Comparison of ENCODE assay signal across 2 cellular contexts in genomic region chr13:53013113-53013512, GRCh38.
TF ChIP-seq lines count a peak whose summit lies in the region.

No MANE protein-coding gene starts in this region.

TF ChIP-seq in GM23338, 12 proteins besides CTCF, POLR2A, EP300 and RAD21:
- no peak for TF ChIP-seq REST (IDR thresholded peaks at IDR 0.05; ENCODE audit: unreplicated experiment)
- TF ChIP-seq ZNF114 (CRISPR knock-in tag; IDR thresholded peaks at IDR 0.05), result no peak
- no peak for TF ChIP-seq NANOG (IDR thresholded peaks at IDR 0.05; ENCODE audit: borderline replicate concordance)
- TF ChIP-seq CREB1 (CRISPR knock-in tag; IDR thresholded peaks at IDR 0.05; ENCODE audit: low read depth), result no peak
- TF ChIP-seq POLR2AphosphoS5 (IDR thresholded peaks at IDR 0.05; ENCODE audit: low read depth), result no peak
- no peak for TF ChIP-seq EZH2phosphoT487 (IDR thresholded peaks at IDR 0.05; ENCODE audit: unreplicated experiment)
- TF ChIP-seq JUNB (IDR thresholded peaks at IDR 0.05; ENCODE audit: unreplicated experiment), result no peak
- TF ChIP-seq ETS1 (IDR thresholded peaks at IDR 0.05), result no peak

TF ChIP-seq in WTC11, 78 proteins besides CTCF, POLR2A, EP300 and RAD21 (continued from another document):
- no peak for TF ChIP-seq ATF6 (CRISPR knock-in tag; IDR thresholded peaks at IDR 0.05)
- TF ChIP-seq ZNF671 (CRISPR knock-in tag; IDR thresholded peaks at IDR 0.05), result no peak
- no peak for TF ChIP-seq NR1H2 (CRISPR knock-in tag; IDR thresholded peaks at IDR 0.05)
- no peak for TF ChIP-seq USF1 (CRISPR knock-in tag; IDR thresholded peaks at IDR 0.05)
- no peak for TF ChIP-seq IRF1 (CRISPR knock-in tag; IDR thresholded peaks at IDR 0.05)
